Comparison of ENCODE assay signal across 24 cellular contexts in the genomic region with DNA sequence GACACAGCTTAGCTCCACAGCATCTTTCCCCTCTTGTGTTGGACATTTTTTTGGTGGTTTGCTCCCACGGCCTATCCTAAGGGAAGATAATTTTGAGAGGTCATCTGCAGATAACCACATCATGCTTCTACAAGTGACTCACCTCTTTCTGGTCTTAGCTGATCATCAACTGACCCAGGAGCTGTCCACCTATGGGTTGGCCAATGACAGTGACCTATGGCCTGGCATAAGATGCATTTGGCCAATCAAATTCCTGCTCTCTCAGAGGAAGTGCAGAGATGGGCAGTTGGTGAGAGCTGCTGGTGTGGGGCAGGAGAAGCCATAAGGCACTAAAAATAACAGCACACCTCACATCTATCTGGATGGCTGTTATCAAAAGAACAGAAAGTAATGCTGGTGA.
"Had no signal": no experiment of that assay in that cellular context is flagged by ENCODE, and none has a peak within 500 bp of the region (broad histone marks: within the 10 kb centered on the region; RNA-seq: fewer than 3 reads in every experiment).

No MANE protein-coding gene starts in this region.

- ATAC-seq: activated CD8-positive, alpha-beta T cell treated with anti-CD3 and anti-CD28 coated beads, Interleukin-2, amount 10 ng/mL, durations not matched to agents 7 days and 5 days; activated naive CD4-positive, alpha-beta T cell treated with anti-CD3 and anti-CD28 coated beads, Interleukin-2, amount 50 U/mL, for 72 hours; body of pancreas had no signal

- H3K27ac ChIP-seq: adrenal gland, body of pancreas, breast epithelium, PC-9, SJCRH30, SK-N-MC had no signal

- H3K36me3 ChIP-seq: adrenal gland, breast epithelium, SJCRH30 had no signal

- H3K4me2 ChIP-seq: PC-9 had no signal

- H3K4me1 ChIP-seq: adrenal gland, body of pancreas, breast epithelium had no signal

- H3K9me3 ChIP-seq: adrenal gland, body of pancreas, breast epithelium had no signal

- H3K4me3 ChIP-seq: adrenal gland, body of pancreas, breast epithelium, PC-9, SJCRH30, SK-N-MC had no signal

- H2AFZ ChIP-seq: PC-9 had no signal

- FAIRE-seq: astrocyte had no signal

- DNase-seq: activated CD4-positive, alpha-beta T cell treated with anti-CD3 and anti-CD28 coated beads, Interleukin-2, amount 10 ng/mL, durations not matched to agents 24 days and 14 days; activated CD4-positive, alpha-beta T cell treated with anti-CD3 and anti-CD28 coated beads, Interleukin-2, amount 50 U/mL, for 4 hours; activated CD8-positive, alpha-beta T cell treated with anti-CD3 and anti-CD28 coated beads, Interleukin-2, amount 10 ng/mL, durations not matched to agents 7 days and 5 days; activated gamma-delta T cell treated with Interleukin-2 at 50 U/mL for 16 hours; activated naive CD4-positive, alpha-beta T cell treated with anti-CD3 and anti-CD28 coated beads for 36 hours; activated T-cell treated with anti-CD3 and anti-CD28 coated beads, Interleukin-2, amount 50 U/mL, for 24 hours; adrenal gland; body of pancreas; NCI-H1048; NCI-H1105 treated with DMSO at 0.1 percent for 48 hours; NCI-H1436; NCI-H1694; NCI-H1930; NCI-H2081 treated with DMSO at 0.1 percent for 48 hours; NCI-H345; NCI-H524 treated with DMSO at 0.1 percent for 48 hours; PC-9; SHP77; SJCRH30; T1000 had no signal

- H3K27me3 ChIP-seq: adrenal gland, body of pancreas, breast epithelium, SJCRH30 had no signal
